18 cellular contexts compared by ENCODE assay signal in genomic region chr1:237043846-237044636, GRCh38. TPM values are rescaled to one million over a fixed set of nuclear protein-coding genes. Genes with fewer than 3 reads are reported as not detected.
DNase-seq lines count a peak whose midpoint lies in the region; ATAC-seq and TF ChIP-seq lines count a peak whose summit lies in the region.
"Had no signal": no experiment of that assay in that cellular context is flagged by ENCODE, and none has a peak within 500 bp of the region (broad histone marks: within the 10 kb centered on the region; RNA-seq: fewer than 3 reads in every experiment).

No MANE protein-coding gene starts in this region.

- intact Hi-C loops in tibial artery (cut with DNase I; ENCODE audit: low total_unique reads): loop anchor here (10.0 kb wide), 1 partner anchor 341 kb away; no protein-coding TSS in a partner anchor
- intact Hi-C loops in mucosa of descending colon (cut with DNase I, micrococcal nuclease): loop anchor here in 1 of 2 donors (10.0 kb wide), 1 partner anchor 341 kb away; no protein-coding TSS in a partner anchor

- ATAC-seq in mucosa of descending colon: no peak
- ATAC-seq: GM12878; naive thymus-derived CD8-positive, alpha-beta T cell had no signal

- DNase-seq in NCI-H510A treated with DMSO at 0.1 percent for 48 hours (lab: John Stamatoyannopoulos, UW) (peak; percentile 4), NCI-H510A (lab: John Stamatoyannopoulos, UW) (no peak), tibial artery (no peak), mucosa of descending colon (no peak), Karpas-422 (no peak)
- no peak for DNase-seq in effector CD8-positive, alpha-beta T cell (lab: John Stamatoyannopoulos, UW)
- DNase-seq: activated CD4-positive, alpha-beta T cell treated with anti-CD3 and anti-CD28 coated beads, Interleukin-2, amount 50 U/mL, for 48 hours; activated naive CD4-positive, alpha-beta T cell treated with Interleukin-2 at 50 U/mL for 16 hours; naive thymus-derived CD8-positive, alpha-beta T cell; NCI-H1092; testis had no signal

- no peak overlapping the region for H2AFZ ChIP-seq in Karpas-422 (ENCODE audit: low read length)

- H3K9me3 Mint-ChIP-seq in brain: peaks cover 0 to 8% (median 0%) of the 10 kb centered on the region in 5 experiments

- H3K27me3 Mint-ChIP-seq in brain: peaks cover 18% of the 10 kb centered on the region

- H4K20me1 ChIP-seq in Karpas-422 (ENCODE audit: insufficient read depth, low read depth, low read length): no peaks in the 10 kb centered on the region

- H3K9me2 ChIP-seq in Karpas-422 (replicated peaks; ENCODE audit: insufficient read depth, low read length): no peaks in the 10 kb centered on the region

- H3K4me1 ChIP-seq in iPS-15b (ENCODE audit: control insufficient read depth, insufficient read depth, low read length) (peaks cover 14% of the 10 kb centered on the region), tibial artery (peaks cover 0 to 46% (median 21%) of the 10 kb centered on the region in 4 donors), mucosa of descending colon (ENCODE audit: low read depth) (no peaks in the 10 kb centered on the region), Karpas-422 (ENCODE audit: low read length) (no peaks in the 10 kb centered on the region)
- H3K4me1 ChIP-seq: testis had no signal

- no peaks in the 10 kb centered on the region for H3K79me2 ChIP-seq in Karpas-422 (ENCODE audit: low read length)

- H3K9me3 ChIP-seq in iPS-15b (ENCODE audit: control insufficient read depth, insufficient read depth, low read length) (no peaks in the 10 kb centered on the region), tibial artery (no peaks in the 10 kb centered on the region), mucosa of descending colon (no peaks in the 10 kb centered on the region), Karpas-422 (ENCODE audit: low read length) (no peaks in the 10 kb centered on the region)
- H3K9me3 ChIP-seq: A549, testis had no signal

- no peaks in the 10 kb centered on the region for H3K36me3 Mint-ChIP-seq in brain

- H3K36me3 ChIP-seq in iPS-15b (ENCODE audit: control insufficient read depth, insufficient read depth, low read length): no peaks in the 10 kb centered on the region
- H3K36me3 ChIP-seq in tibial artery: no peaks in the 10 kb centered on the region
- H3K36me3 ChIP-seq in mucosa of descending colon (ENCODE audit: low read depth): no peaks in the 10 kb centered on the region
- H3K36me3 ChIP-seq in Karpas-422 (ENCODE audit: insufficient read depth, low read length): no peaks in the 10 kb centered on the region

- H3K27me3 ChIP-seq in iPS-15b (ENCODE audit: control insufficient read depth, insufficient read depth, low read length) (peaks cover 35% of the 10 kb centered on the region), tibial artery (peaks cover 0 to 5% of the 10 kb centered on the region in 2 donors), Karpas-422 (ENCODE audit: low read length) (no peaks in the 10 kb centered on the region)
- H3K27me3 ChIP-seq: testis had no signal

- H3K4me3 ChIP-seq in iPS-15b (ENCODE audit: low read depth, low read length): peak overlapping the region; percentile 55
- H3K4me3 ChIP-seq in tibial artery: peak overlapping the region; percentile 74 to 86
- H3K4me3 ChIP-seq in mucosa of descending colon: no peak overlapping the region
- no peak overlapping the region for H3K4me3 ChIP-seq in Karpas-422 (ENCODE audit: low read length)
- H3K4me3 ChIP-seq: GM12878 had no signal

- H3K4me2 ChIP-seq in Karpas-422 (ENCODE audit: low read depth, low read length, poor library complexity, severe bottlenecking): no peak overlapping the region

- H3K4me1 Mint-ChIP-seq in brain: peaks cover 25% of the 10 kb centered on the region

- TF ChIP-seq CTCF in brain (conservative IDR thresholded peaks at IDR 0.05) (no peak), tibial artery (IDR thresholded peaks at IDR 0.05) (no peak), mucosa of descending colon (IDR thresholded peaks at IDR 0.05) (no peak)

- H3K9ac ChIP-seq in iPS-15b (ENCODE audit: low read depth, low read length): no peak overlapping the region
- H3K9ac ChIP-seq in Karpas-422 (ENCODE audit: low read length): no peak overlapping the region

- H3K27ac Mint-ChIP-seq in brain: no peak overlapping the region
- H3K27ac Mint-ChIP-seq: naive thymus-derived CD8-positive, alpha-beta T cell had no signal

- peak overlapping the region; percentile 83 to 87 (median 87) for H3K4me3 Mint-ChIP-seq in brain

- peak overlapping the region; percentile 82 to 86 for H3K27ac ChIP-seq in tibial artery
- H3K27ac ChIP-seq in Karpas-422 (ENCODE audit: low read length): no peak overlapping the region
- H3K27ac ChIP-seq: A549, skin epidermis, testis had no signal

RNA-seq across cellular contexts. Expression of gene RYR2, which starts 2.1 kb away (rescaled TPM):
- polyA plus RNA-seq in brain (ENCODE audit: insufficient read depth, low read depth, low replicate concordance): 1.2 TPM
- total RNA-seq in mucosa of descending colon: 1 to 10 TPM in 1 of 3 donors, under 1 TPM in 2; 0.35 to 5.9 (median 0.94) TPM
- total RNA-seq in Karpas-422 (2014; rRNA removed; shearing (Covaris generic); ENCODE audit: low replicate concordance): not detected in 2 replicates
- total RNA-seq: GM12878; naive thymus-derived CD8-positive, alpha-beta T cell had no signal
- polyA plus RNA-seq: naive thymus-derived CD8-positive, alpha-beta T cell had no signal

RNA-seq across cellular contexts. Expression of gene MT1HL1, which starts 39.8 kb away (rescaled TPM):
- polyA plus RNA-seq in brain (ENCODE audit: insufficient read depth, low read depth, low replicate concordance): not detected
- total RNA-seq in mucosa of descending colon: not detected
- total RNA-seq in Karpas-422 (2014; rRNA removed; shearing (Covaris generic); ENCODE audit: low replicate concordance): not detected in 2 replicates
- total RNA-seq: GM12878; HT1080; naive thymus-derived CD8-positive, alpha-beta T cell; testis had no signal
- polyA plus RNA-seq: A549; GM12878; keratinocyte; naive thymus-derived CD8-positive, alpha-beta T cell had no signal

Comparison
In these comparisons a context has a peak if more than half of its experiments do, and no peak if none do; other contexts are left out.
1. H3K4me3 ChIP-seq: peak in iPS-15b (single experiment) and tibial artery (2 of 2); none in mucosa of descending colon (single experiment) and Karpas-422 (single experiment).